ENCODE assay signal across 8 cellular contexts in genomic region chr3:179323197-179323901, GRCh38. TPM values are rescaled to one million over a fixed set of nuclear protein-coding genes. Genes with fewer than 3 reads are reported as not detected.
DNase-seq lines count a peak whose midpoint lies in the region; ATAC-seq and TF ChIP-seq lines count a peak whose summit lies in the region.

No MANE protein-coding gene starts in this region.

- WGBS in heart right ventricle, 2 donors, result 0 to 1% methylated on average over 69 to 76 of the region's 76 CpGs
- WGBS in urinary bladder, result under 1% methylated on average over 76 of the region's 76 CpGs

- H3K4me1 ChIP-seq in adipocyte (ENCODE audit: control insufficient read depth, insufficient read depth, low read length) (peaks cover 25% of the 10 kb centered on the region), heart right ventricle (peaks cover 3 to 55% (median 31%) of the 10 kb centered on the region in 9 donors), urinary bladder (ENCODE audit: insufficient read depth) (no peaks in the 10 kb centered on the region)

- H3K27me3 ChIP-seq in H7 (ENCODE audit: control insufficient read depth, insufficient read depth, low read length), result no peaks in the 10 kb centered on the region
- no peaks in the 10 kb centered on the region for H3K27me3 ChIP-seq in adipocyte (replicated peaks; ENCODE audit: control insufficient read depth, insufficient read depth, low read length)
- H3K27me3 ChIP-seq in heart right ventricle, result no peaks in the 10 kb centered on the region

- H3K4me3 ChIP-seq in H7 (ENCODE audit: insufficient read depth, low read depth, low read length) (peak overlapping the region; percentile 94), LNCaP clone FGC (ENCODE audit: low read depth, low read length) (peak overlapping the region; percentile 87), adipocyte (ENCODE audit: low read length) (peak overlapping the region; percentile 96), heart right ventricle (peak overlapping the region; percentile 82 to 99 (median 90)), urinary bladder (ENCODE audit: low read depth, low read length) (peak overlapping the region; percentile 86)

- DNase-seq in GM04504 (ENCODE audit: low read depth), result peak; percentile 33
- peak; percentile 90 for DNase-seq in H7
- DNase-seq in LNCaP clone FGC (ENCODE audit: low read depth), result no peak
- DNase-seq in T follicular helper cell (ENCODE audit: low read depth), result peak; percentile 44
- peak; percentile 84 for DNase-seq in adipocyte (ENCODE audit: low read depth)
- DNase-seq in heart right ventricle, result peak; percentile 72 to 79
- DNase-seq in posterior cingulate gyrus, result peak; percentile 40 to 93 (median 61)

- H3K36me3 ChIP-seq in H7 (replicated peaks; ENCODE audit: control insufficient read depth, insufficient read depth, low read length), result peaks cover 2% of the 10 kb centered on the region; the same call in 1 of the 2 replicates
- H3K36me3 ChIP-seq in adipocyte (ENCODE audit: control insufficient read depth, insufficient read depth, low read length, severe bottlenecking), result peaks cover 6% of the 10 kb centered on the region
- H3K36me3 ChIP-seq in heart right ventricle, result peaks cover 0 to 33% (median 5%) of the 10 kb centered on the region in 9 donors
- no peaks in the 10 kb centered on the region for H3K36me3 ChIP-seq in urinary bladder (ENCODE audit: insufficient read depth)

- peak overlapping the region; percentile 97 for H3K9ac ChIP-seq in adipocyte (ENCODE audit: low read length)

- ATAC-seq in heart right ventricle, result peak; percentile 61 to 80 (median 74)

- TF ChIP-seq CTCF in LNCaP clone FGC (IDR thresholded peaks at IDR 0.05; ENCODE audit: control insufficient read depth, extremely low read depth, insufficient read depth), result 0 out of 2 replicates have a peak, but pooled peaks have one; percentile 2
- peak in 1 of 9 donors; percentile 8 for TF ChIP-seq CTCF in heart right ventricle (IDR thresholded peaks at IDR 0.05)

- H3K9me3 ChIP-seq in adipocyte (ENCODE audit: control insufficient read depth, low read length) (no peaks in the 10 kb centered on the region), heart right ventricle (no peaks in the 10 kb centered on the region)

- H3K27ac ChIP-seq in heart right ventricle, result peak overlapping the region; percentile 93 to 99 (median 97)
- peak overlapping the region; percentile 94 for H3K27ac ChIP-seq in urinary bladder (ENCODE audit: low read depth)

- intact Hi-C loops in heart right ventricle (cut with DNase I) (loop anchor here in 5 of 10 donors (2.0 to 5.0 kb wide), 8 partner anchors 23 to 306 kb away; partner anchors contain the start of genes PIK3CA (in 3 of the 5), ACTL6A (in 2 of the 5), MFN1 (in 2 of the 5) and ZMAT3 (in 1 of the 5)), posterior cingulate gyrus (cut with DNase I) (loop anchor here (2.0 kb wide), 2 partner anchors 23 to 235 kb away; partner anchors contain the start of gene MFN1)

RNA-seq across cellular contexts. Expression of gene ZNF639, which starts 0.5 kb away (rescaled TPM):
- total RNA-seq in H7 (2014; rRNA removed; shearing (Covaris generic)), result 57.6 and 70.6 TPM in 2 replicates
- 10 to 100 TPM; 25.8 to 41.0 (median 30.6) TPM for total RNA-seq in heart right ventricle
- 10 to 100 TPM; 14.1 to 18.5 TPM for polyA plus RNA-seq in heart right ventricle
- total RNA-seq in urinary bladder, result 89.6 TPM
- polyA plus RNA-seq in urinary bladder, result 36.8 TPM

RNA-seq across cellular contexts. Expression of gene MFN1, which starts 24.2 kb away (rescaled TPM):
- total RNA-seq in H7 (2014; rRNA removed; shearing (Covaris generic)), result 21.7 and 24.5 TPM in 2 replicates
- total RNA-seq in heart right ventricle (10 to 100 TPM; 52.0 to 82.1 (median 67.9) TPM), urinary bladder (107 TPM)
- polyA plus RNA-seq in heart right ventricle (10 to 100 TPM; 15.0 to 22.6 TPM), urinary bladder (18.5 TPM)
